Comparison of ENCODE assay signal across 22 cellular contexts in genomic region chr1:70171512-70171911, GRCh38.
"Had no signal": no experiment of that assay in that cellular context is flagged by ENCODE, and none has a peak within 500 bp of the region (broad histone marks: within the 10 kb centered on the region; RNA-seq: fewer than 3 reads in every experiment).

No MANE protein-coding gene starts in this region.

- H3K9ac ChIP-seq: KMS-11, SK-N-SH had no signal

- ATAC-seq: K562 had no signal

- H3K27ac ChIP-seq: HL-60, KMS-11, RWPE1 had no signal

- FAIRE-seq: HTR-8/SVneo, K562 had no signal

- H3K9me3 ChIP-seq: SK-N-SH had no signal

- H3K4me3 ChIP-seq: K562 had no signal

- DNase-seq: Kasumi-1, MM.1S, NCI-H1092 treated with DMSO at 0.1 percent for 48 hours, NCI-H1436, NCI-H187, NCI-H2029, NCI-H2081 treated with DMSO at 0.1 percent for 48 hours, NCI-H2171, NCI-H226, NCI-H446, NCI-H510A, NCI-H524 treated with DMSO at 0.1 percent for 48 hours, NCI-H69, NCI-H774, SHP77, SK-N-SH, SW 1271 had no signal

- H3K4me2 ChIP-seq: KMS-11, SK-N-SH had no signal
